In the genomic region with DNA sequence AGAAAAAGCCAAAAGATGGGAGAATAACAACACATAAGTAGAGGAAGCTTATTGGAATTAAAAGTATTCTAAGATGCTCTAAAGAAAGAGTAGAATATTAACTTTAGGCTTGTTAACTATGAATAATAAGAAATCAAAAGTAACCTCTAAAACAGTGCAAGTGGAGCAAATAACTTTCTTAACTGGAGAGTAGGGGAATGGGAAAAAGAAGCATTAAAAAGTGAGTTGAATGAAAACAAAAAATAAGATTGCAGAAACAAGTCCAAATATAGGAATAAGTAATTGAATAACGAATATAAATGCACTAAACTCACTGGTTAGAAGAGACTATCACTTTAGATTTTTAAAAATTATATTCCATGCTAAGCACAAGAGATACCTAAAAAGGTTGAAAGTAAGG, we compare ENCODE assay signal across 27 cellular contexts.
DNase-seq lines count a peak whose midpoint lies in the region; TF ChIP-seq lines count a peak whose summit lies in the region.
"Had no signal": no experiment of that assay in that cellular context is flagged by ENCODE, and none has a peak within 500 bp of the region (broad histone marks: within the 10 kb centered on the region; RNA-seq: fewer than 3 reads in every experiment).

No MANE protein-coding gene starts in this region.

- TF ChIP-seq CTCF in HEK293 (tag by site-specific recombination; IDR thresholded peaks at IDR 0.05): no peak

- H3K27ac ChIP-seq in HEK293 (ENCODE audit: extremely low read depth, low read depth, low read length): no peak overlapping the region
- H3K27ac ChIP-seq: 22Rv1; A549; BLaER1; BLaER1 treated with 17β-estradiol and CSF1 and Interleukin-3, amounts not matched to agents 10 nM and 100 nM; C4-2B had no signal

- no peak for DNase-seq in iPS-NIHi11 (ENCODE audit: low spot score)
- DNase-seq: 8988T; ACHN; AML-193; BE2C; C1 segment of cervical spinal cord; Caco-2; Calu3; CD4-positive, alpha-beta memory T cell; CD4-positive, alpha-beta T cell; CD4-positive, CD25-positive, alpha-beta regulatory T cell; CD8-positive, alpha-beta memory T cell; CD8-positive, alpha-beta T cell; COR-L47; DMS 273 treated with DMSO at 0.1 percent for 48 hours; DMS153; DMS53; DMS79; DMS79 treated with DMSO at 0.1 percent for 48 hours; DND-41; EL had no signal

- POLR2A ChIA-PET in HEK293 (lab: Yijun Ruan, JAX): no interaction called here

- CTCF ChIA-PET in HEK293 (lab: Yijun Ruan, JAX): interaction anchor here (0.6 to 1.0 kb wide), 2 partner anchors 153 to 588 kb away, joined by 3 to 4 read pairs; no protein-coding TSS in a partner anchor

- H3K4me3 ChIP-seq in HEK293 (ENCODE audit: low read depth, low read length): no peak overlapping the region
- H3K4me3 ChIP-seq: A549; BLaER1; BLaER1 treated with 17β-estradiol and CSF1 and Interleukin-3, amounts not matched to agents 10 nM and 100 nM had no signal

- H3K4me1 ChIP-seq in HEK293 (ENCODE audit: control insufficient read depth, insufficient read depth, low read length): no peaks in the 10 kb centered on the region
- H3K4me1 ChIP-seq: A549; BE2C; BLaER1; BLaER1 treated with 17β-estradiol and CSF1 and Interleukin-3, amounts not matched to agents 10 nM and 100 nM; Caco-2 had no signal

- no peaks in the 10 kb centered on the region; the same call in 1 of the 2 replicates for H3K9me3 ChIP-seq in HEK293 (ENCODE audit: control insufficient read depth, insufficient read depth, low read depth, low read length)
- H3K9me3 ChIP-seq: BE2C, BLaER1, Caco-2 had no signal

- H3K36me3 ChIP-seq in HEK293 (ENCODE audit: control insufficient read depth in 2 of 2, insufficient read depth in 1 of 2, low read length in 2 of 2): 0 out of 3 replicates have a peak, but pooled peaks cover 0 to under 1% of the 10 kb centered on the region in 2 experiments
- H3K36me3 ChIP-seq: BE2C, BLaER1 had no signal

TF ChIP-seq in HEK293, 187 proteins besides CTCF, POLR2A, EP300 and RAD21:
- TF ChIP-seq PRDM1 (tag by site-specific recombination; IDR thresholded peaks at IDR 0.05) (peak; percentile 93), ZNF629 (tag by site-specific recombination; IDR thresholded peaks at IDR 0.05) (no peak)
